In the genomic region with DNA sequence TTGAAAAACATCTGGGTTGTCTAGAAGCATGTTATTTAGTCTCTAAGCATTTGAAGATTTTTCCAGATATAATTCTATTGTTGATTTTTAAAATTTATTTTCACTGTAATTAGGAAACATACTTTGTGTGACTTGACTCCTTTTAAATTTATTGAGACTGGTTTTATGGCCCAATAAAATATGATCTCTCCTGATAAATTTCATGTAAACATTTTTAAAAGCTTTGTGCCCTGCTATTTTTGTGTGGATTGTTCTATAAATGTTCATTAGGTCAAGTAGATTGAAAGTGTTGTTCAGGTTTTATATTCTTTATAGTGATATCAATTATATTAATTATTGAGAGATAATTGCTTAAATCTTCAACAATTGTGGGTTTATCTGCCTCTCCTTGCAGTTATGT, we compare ENCODE assay signal across 1 cellular context.
TF ChIP-seq lines count a peak whose summit lies in the region.

No MANE protein-coding gene starts in this region.

TF ChIP-seq in HEK293, 187 proteins besides CTCF, POLR2A, EP300 and RAD21 (continued from another document):
- 0 out of 2 replicates have a peak, but pooled peaks have one; percentile 34 for TF ChIP-seq ZNF19 (tag by site-specific recombination; IDR thresholded peaks at IDR 0.05; ENCODE audit: low read depth)
- no peak for TF ChIP-seq ZNF501 (tag by site-specific recombination; IDR thresholded peaks at IDR 0.05)
- peak; percentile 62 for TF ChIP-seq FEZF1 (tag by site-specific recombination; IDR thresholded peaks at IDR 0.05)
- 0 out of 2 replicates have a peak, but pooled peaks have one; percentile 22 for TF ChIP-seq ZNF843 (tag by site-specific recombination; IDR thresholded peaks at IDR 0.05)
- TF ChIP-seq ZNF155 (tag by site-specific recombination; IDR thresholded peaks at IDR 0.05) = no peak
